In genomic region chr22:18527752-18528596, GRCh38 we compare ENCODE assay signal across 8 cellular contexts. TPM values are rescaled to one million over a fixed set of nuclear protein-coding genes. Genes with fewer than 3 reads are reported as not detected.
DNase-seq lines count a peak whose midpoint lies in the region; ATAC-seq and TF ChIP-seq lines count a peak whose summit lies in the region.
"Not testable (repeated sequence)": the region's sequence is repeated elsewhere in the genome, so short reads cannot be mapped to it uniquely, and the experiment has no call there.

TSS of gene TMEM191B (plus strand) at chr22:18527802. CDS start at chr22:18527981, 179 bp downstream.

- not testable (repeated sequence) for H3K27ac Mint-ChIP-seq in WTC11

- H3K4me3 Mint-ChIP-seq in WTC11, result not testable (repeated sequence)

- no CpG with 5 or more reads among the region's 65 CpGs for WGBS in right lobe of liver (ENCODE audit: insufficient coverage, low coverage, low lambda C conversion rate, missing lambda C conversion rate)

- peak; percentile 2 for ATAC-seq in GM18520 (IDR thresholded peaks at IDR 0.05; ENCODE audit: unreplicated experiment)
- ATAC-seq in GM21423 (IDR thresholded peaks at IDR 0.05; ENCODE audit: unreplicated experiment), result peak; percentile 26
- peak; percentile 30 for ATAC-seq in HG02798 (IDR thresholded peaks at IDR 0.05; ENCODE audit: poor library complexity, unreplicated experiment)
- ATAC-seq in HG03442 (IDR thresholded peaks at IDR 0.05; ENCODE audit: unreplicated experiment), result peak; percentile 26
- ATAC-seq in WTC11, result peak; percentile 12
- peak; percentile 1 to 5 (median 2) for ATAC-seq in right lobe of liver

- not testable (repeated sequence) for H3K9me3 Mint-ChIP-seq in WTC11

- not testable (repeated sequence) for H3K9me3 ChIP-seq in right lobe of liver; subcutaneous abdominal adipose tissue (ENCODE audit: control insufficient read depth in 5 of 5, low read length in 5 of 5)

- not testable (repeated sequence) for H3K9ac ChIP-seq in subcutaneous abdominal adipose tissue (ENCODE audit: low read length in 5 of 5)

- H3K4me1 ChIP-seq in right lobe of liver; subcutaneous abdominal adipose tissue (ENCODE audit: control insufficient read depth in 5 of 5, insufficient read depth in 5 of 5, low read length in 5 of 5): not testable (repeated sequence)

- TF ChIP-seq CTCF in WTC11 (IDR thresholded peaks at IDR 0.05); epithelial cell of proximal tubule (conservative IDR thresholded peaks at IDR 0.05; ENCODE audit: low read depth, low read length); right lobe of liver (IDR thresholded peaks at IDR 0.05): not testable (repeated sequence)

- H3K27ac ChIP-seq in right lobe of liver; subcutaneous abdominal adipose tissue (ENCODE audit: low read depth, low read length): not testable (repeated sequence)

- not testable (repeated sequence) for H3K27me3 ChIP-seq in right lobe of liver; subcutaneous abdominal adipose tissue (ENCODE audit: control insufficient read depth in 5 of 5, insufficient read depth in 4 of 5, low read length in 5 of 5)

- DNase-seq in WTC11 (ENCODE audit: low spot score); epithelial cell of proximal tubule (ENCODE audit: low read depth); right lobe of liver: not testable (repeated sequence)

- not testable (repeated sequence) for TF ChIP-seq POLR2A in right lobe of liver (IDR thresholded peaks at IDR 0.05)

- POLR2A ChIA-PET in WTC11 (lab: Charles Lee), result not testable (repeated sequence)

- CTCF ChIA-PET in WTC11 (lab: Charles Lee), result not testable (repeated sequence)

- H3K4me1 Mint-ChIP-seq in WTC11, result not testable (repeated sequence)

- intact Hi-C loops in right lobe of liver (cut with DNase I), result not testable (repeated sequence)

- H3K36me3 Mint-ChIP-seq in WTC11, result not testable (repeated sequence)

- H3K27me3 Mint-ChIP-seq in WTC11 (ENCODE audit: low read depth), result not testable (repeated sequence)

- H3K36me3 ChIP-seq in right lobe of liver; subcutaneous abdominal adipose tissue (ENCODE audit: control insufficient read depth in 5 of 5, insufficient read depth in 5 of 5, low read length in 5 of 5): not testable (repeated sequence)

- H3K4me3 ChIP-seq in epithelial cell of proximal tubule (ENCODE audit: low read depth, low read length) (peak within 1 kb of the TSS; percentile 35), right lobe of liver (peak within 1 kb of the TSS in 1 of 3 donors; percentile 26), subcutaneous abdominal adipose tissue (ENCODE audit: low read depth in 1 of 5, low read length in 5 of 5) (peak within 1 kb of the TSS in 3 of 5 donors; percentile 42 to 61 (median 50))

RNA-seq across cellular contexts. Expression of gene TMEM191B, which starts in this region (rescaled TPM):
- total RNA-seq in WTC11 (2021) (2.7 to 9.8 TPM (median 3.7 TPM) in 3 replicates), epithelial cell of proximal tubule (0.98 TPM in 1 of 2 replicates, not detected in the other), right lobe of liver (1 to 10 TPM in 1 of 6 experiments, under 1 TPM in 2, not detected in 3; 0.17 to 1.1 (median 0.88) TPM)
